8 cellular contexts compared by ENCODE assay signal in the genomic region with DNA sequence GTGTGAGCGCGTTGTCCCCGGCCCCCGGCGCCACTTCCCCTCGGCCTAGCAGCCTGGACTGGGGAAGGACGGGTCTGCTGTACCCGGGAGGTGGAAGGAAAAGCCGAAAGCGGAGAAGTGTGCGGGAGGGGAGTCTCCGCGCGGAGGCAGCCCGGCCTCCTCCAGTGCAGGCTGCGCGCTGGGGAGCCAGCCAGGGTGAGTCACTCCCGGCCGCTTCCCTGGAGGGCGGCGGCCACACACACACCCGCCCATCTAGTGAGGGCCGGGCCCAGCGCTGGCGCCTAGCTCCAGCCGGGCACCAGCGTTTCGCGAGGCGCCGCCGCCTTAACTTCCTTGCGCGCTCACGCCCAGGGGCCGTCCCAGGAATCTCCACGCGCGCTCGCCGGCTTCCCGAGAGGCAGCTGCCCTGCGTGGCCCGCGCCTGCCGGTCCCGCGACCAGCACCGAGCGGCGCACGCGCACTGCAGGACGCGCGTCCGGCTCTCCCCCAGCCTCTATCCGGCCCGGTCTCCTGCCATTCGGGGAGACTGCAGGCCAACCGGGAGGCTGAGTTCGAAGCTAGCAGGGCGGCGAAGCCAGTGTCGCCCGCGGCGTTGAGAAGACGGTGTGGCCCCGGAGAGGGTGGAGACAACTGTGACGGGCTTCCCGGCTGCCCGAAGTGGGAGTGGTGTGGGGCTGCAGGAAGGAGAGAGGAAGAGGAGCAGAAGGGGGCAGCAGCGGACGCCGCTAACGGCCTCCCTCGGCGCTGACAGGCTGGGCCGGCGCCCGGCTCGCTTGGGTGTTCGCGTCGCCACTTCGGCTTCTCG. TPM values are rescaled to one million over a fixed set of nuclear protein-coding genes. Genes with fewer than 3 reads are reported as not detected.
DNase-seq lines count a peak whose midpoint lies in the region; ATAC-seq, FAIRE-seq and TF ChIP-seq lines count a peak whose summit lies in the region.

TSS of gene JAK2 (plus strand) at position 702 of the 805 bp plus-strand sequence. CDS start 36,716 bp downstream, outside the sequence.

- no peaks in the 10 kb centered on the region for H3K27me3 Mint-ChIP-seq in IgD-negative memory B cell
- H3K27me3 Mint-ChIP-seq in natural killer cell treated with Interleukin-12 subunit alpha and Interleukin-12 subunit beta and Interleukin-15 and Interleukin-18, amount 100 ng/mL, for 72 hours = no peaks in the 10 kb centered on the region

- peak within 1 kb of the TSS; percentile 81 for H3K4me2 ChIP-seq in fibroblast of lung (ENCODE audit: extremely low read depth, insufficient read depth, low read length)

- DNase-seq in DMS53 treated with DMSO at 0.1 percent for 48 hours (lab: John Stamatoyannopoulos, UW; ENCODE audit: unreplicated experiment) (peak; percentile 91), RCC 7860 (ENCODE audit: low spot score) (peak; percentile 85), activated T-helper 1 cell treated with Interleukin-2 at 50 U/mL for 16 hours (ENCODE audit: low read depth) (peak; percentile 67), fibroblast of lung (ENCODE audit: low read depth in 2 of 2) (peak; percentile 94)
- peak; percentile 92 for DNase-seq in natural killer cell treated with Interleukin-12 subunit alpha and Interleukin-12 subunit beta and Interleukin-15 and Interleukin-18, amount 100 ng/mL, for 72 hours (ENCODE audit: low spot score)
- peak; percentile 87 for DNase-seq in stimulated activated naive CD8-positive, alpha-beta T cell treated with anti-CD3 and anti-CD28 coated beads, Interleukin-15, Interleukin-2, amounts not matched to agents 100 U/mL and 50 U/mL, for 24 hours

- peaks cover 13% of the 10 kb centered on the region for H3K4me1 ChIP-seq in fibroblast of lung (ENCODE audit: control insufficient read depth, extremely low read depth, insufficient read depth, low read length)

- peak; percentile 5 to 38 for TF ChIP-seq CTCF in fibroblast of lung (conservative IDR thresholded peaks at IDR 0.05 in 1 of 2, IDR thresholded peaks at IDR 0.05 in 1 of 2; ENCODE audit: low read depth in 1 of 2, low read length in 2 of 2)

- H3K27ac Mint-ChIP-seq in IgD-negative memory B cell = peak within 1 kb of the TSS; percentile 68 to 97 (median 78)
- H3K27ac Mint-ChIP-seq in natural killer cell treated with Interleukin-12 subunit alpha and Interleukin-12 subunit beta and Interleukin-15 and Interleukin-18, amount 100 ng/mL, for 72 hours = peak within 1 kb of the TSS; percentile 85 to 91

- peak within 1 kb of the TSS; percentile 93 to 97 (median 94) for H3K4me3 Mint-ChIP-seq in IgD-negative memory B cell
- H3K4me3 Mint-ChIP-seq in natural killer cell treated with Interleukin-12 subunit alpha and Interleukin-12 subunit beta and Interleukin-15 and Interleukin-18, amount 100 ng/mL, for 72 hours = peak within 1 kb of the TSS; percentile 94

- peak; percentile 68 for ATAC-seq in GM21529 (IDR thresholded peaks at IDR 0.05; ENCODE audit: unreplicated experiment)
- ATAC-seq in natural killer cell treated with Interleukin-12 subunit alpha and Interleukin-12 subunit beta and Interleukin-15 and Interleukin-18, amount 100 ng/mL, for 72 hours = peak; percentile 93 to 94
- ATAC-seq in stimulated activated naive CD8-positive, alpha-beta T cell treated with anti-CD3 and anti-CD28 coated beads, Interleukin-15, Interleukin-2, amounts not matched to agents 100 U/mL and 50 U/mL, for 24 hours = peak; percentile 91

- peaks cover 24% of the 10 kb centered on the region for H3K79me2 ChIP-seq in fibroblast of lung (ENCODE audit: control insufficient read depth, insufficient read depth, low read length)

- H2AFZ ChIP-seq in fibroblast of lung (ENCODE audit: low read length) = peak within 1 kb of the TSS; percentile 67

- H3K36me3 Mint-ChIP-seq in IgD-negative memory B cell = no peaks in the 10 kb centered on the region
- peaks cover 5% of the 10 kb centered on the region for H3K36me3 Mint-ChIP-seq in natural killer cell treated with Interleukin-12 subunit alpha and Interleukin-12 subunit beta and Interleukin-15 and Interleukin-18, amount 100 ng/mL, for 72 hours

- peak within 1 kb of the TSS; percentile 58 to 83 (median 67) for H3K4me3 ChIP-seq in fibroblast of lung (replicated peaks in 1 of 4; ENCODE audit: control extremely low read depth in 1 of 4, insufficient read depth in 1 of 4, low read depth in 3 of 4, low read length in 4 of 4)

- H3K27me3 ChIP-seq in fibroblast of lung (ENCODE audit: control insufficient read depth, insufficient read depth, low read length) = no peaks in the 10 kb centered on the region

- H3K9ac ChIP-seq in fibroblast of lung (ENCODE audit: insufficient read depth, low read length) = peak within 1 kb of the TSS; percentile 91

- no peaks in the 10 kb centered on the region for H3K9me3 ChIP-seq in fibroblast of lung (ENCODE audit: control insufficient read depth, insufficient read depth, low read depth, low read length)

- H3K4me1 Mint-ChIP-seq in IgD-negative memory B cell = peaks cover 29 to 40% (median 37%) of the 10 kb centered on the region in 3 donors
- H3K4me1 Mint-ChIP-seq in natural killer cell treated with Interleukin-12 subunit alpha and Interleukin-12 subunit beta and Interleukin-15 and Interleukin-18, amount 100 ng/mL, for 72 hours (ENCODE audit: low read depth in 2 of 2) = peaks cover 44 to 55% of the 10 kb centered on the region in 2 donors

- no peak for FAIRE-seq in RCC 7860 (lab: Jason Lieb, UNC)

- no peaks in the 10 kb centered on the region for H3K36me3 ChIP-seq in fibroblast of lung (ENCODE audit: control insufficient read depth, insufficient read depth, low read length)

- no peaks in the 10 kb centered on the region for H3K9me3 Mint-ChIP-seq in IgD-negative memory B cell
- H3K9me3 Mint-ChIP-seq in natural killer cell treated with Interleukin-12 subunit alpha and Interleukin-12 subunit beta and Interleukin-15 and Interleukin-18, amount 100 ng/mL, for 72 hours = no peaks in the 10 kb centered on the region

- H3K27ac ChIP-seq in fibroblast of lung (ENCODE audit: insufficient read depth, low read length) = peak within 1 kb of the TSS; percentile 91

- H4K20me1 ChIP-seq in fibroblast of lung (ENCODE audit: control insufficient read depth, extremely low read depth, insufficient read depth, low read length) = no peaks in the 10 kb centered on the region

RNA-seq across cellular contexts. Expression of gene JAK2, which starts in this region (rescaled TPM):
- 9.2 TPM for polyA plus RNA-seq in IgD-negative memory B cell
- total RNA-seq in fibroblast of lung = 13.4 TPM in 2 replicates
- polyA plus RNA-seq in fibroblast of lung = 5.0 and 5.7 TPM in 2 replicates
- polyA plus RNA-seq in fibroblast of lung (2012) = 3.9 and 4.5 TPM in 2 replicates
- polyA minus RNA-seq in fibroblast of lung (ENCODE audit: low replicate concordance) = 1.3 and 2.1 TPM in 2 replicates
- total RNA-seq in natural killer cell treated with Interleukin-12 subunit alpha and Interleukin-12 subunit beta and Interleukin-15 and Interleukin-18, amount 100 ng/mL, for 72 hours = 10 to 100 TPM; 34.6 to 35.9 TPM

Comparison
In these comparisons a context has a peak if more than half of its experiments do, and no peak if none do; other contexts are left out.
1. Peak in every context shown above with its lines: DNase-seq, ATAC-seq, H3K4me3 ChIP-seq and H3K27ac ChIP-seq.